Comparison of ENCODE assay signal across 11 cellular contexts in the genomic region with DNA sequence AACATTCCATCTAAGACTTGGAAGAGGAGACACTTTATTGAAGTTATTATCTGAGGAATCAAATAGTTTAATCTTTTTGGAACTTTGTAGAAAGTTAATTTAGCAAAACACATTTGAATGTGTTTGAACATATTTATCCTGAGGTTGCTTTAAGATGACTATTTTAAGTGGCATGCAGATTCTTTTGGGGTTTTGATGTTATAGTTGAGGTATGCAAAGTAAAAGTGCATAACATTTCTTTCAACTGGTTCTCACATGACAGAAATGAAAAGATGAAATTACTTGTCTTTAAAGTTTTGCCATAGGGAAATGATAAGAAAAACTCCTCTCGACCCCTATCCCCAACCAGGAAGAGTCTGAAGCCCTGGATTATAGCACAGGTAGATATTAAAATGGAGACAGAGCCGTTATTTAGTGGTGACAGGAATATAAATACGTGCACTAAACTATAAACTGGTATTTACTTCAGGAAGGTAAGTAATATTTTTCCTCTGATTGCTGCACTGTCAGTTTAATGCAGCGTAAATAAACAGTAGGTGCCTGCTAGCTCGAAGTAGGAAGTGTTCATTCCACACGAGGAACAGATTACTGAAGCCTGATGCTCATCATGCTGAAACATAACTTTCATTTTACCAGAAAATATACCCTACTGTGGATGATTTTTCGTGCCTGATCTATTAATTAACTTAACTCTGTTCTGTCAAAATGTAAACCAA. TPM values are rescaled to one million over a fixed set of nuclear protein-coding genes. Genes with fewer than 3 reads are reported as not detected.
DNase-seq lines count a peak whose midpoint lies in the region; ATAC-seq and TF ChIP-seq lines count a peak whose summit lies in the region.
"Had no signal": no experiment of that assay in that cellular context is flagged by ENCODE, and none has a peak within 500 bp of the region (broad histone marks: within the 10 kb centered on the region; RNA-seq: fewer than 3 reads in every experiment).

No MANE protein-coding gene starts in this region.

- no peaks in the 10 kb centered on the region for H3K27me3 Mint-ChIP-seq in effector memory CD8-positive, alpha-beta T cell

- ATAC-seq in DND-41 (ENCODE audit: insufficient read depth, low read depth) (no peak), PC-3 (no peak), GM21423 (IDR thresholded peaks at IDR 0.05; ENCODE audit: unreplicated experiment) (no peak)
- ATAC-seq in effector memory CD8-positive, alpha-beta T cell (replicated peaks): no peak

- H3K4me1 ChIP-seq in DND-41 (ENCODE audit: insufficient read depth, low read length) (peaks cover 64% of the 10 kb centered on the region), PC-3 (ENCODE audit: insufficient read depth, low read length) (peaks cover 18% of the 10 kb centered on the region; the same call in 1 of the 2 replicates), smooth muscle cell (ENCODE audit: low read depth) (peaks cover 12% of the 10 kb centered on the region)

- H3K27ac Mint-ChIP-seq in effector memory CD8-positive, alpha-beta T cell: peak overlapping the region; percentile 28 to 85
- H3K27ac Mint-ChIP-seq: progenitor cell of endocrine pancreas had no signal

- H3K79me2 ChIP-seq in DND-41 (ENCODE audit: insufficient read depth, low read length) (peaks cover 90% of the 10 kb centered on the region), PC-3 (ENCODE audit: low read length) (no peaks in the 10 kb centered on the region), smooth muscle cell (ENCODE audit: low read depth) (no peaks in the 10 kb centered on the region)

- H3K4me2 ChIP-seq in DND-41 (ENCODE audit: insufficient read depth, low read length) (peak overlapping the region; percentile 90), PC-3 (ENCODE audit: low read length) (peak overlapping the region; percentile 45), smooth muscle cell (no peak overlapping the region)

- H4K20me1 ChIP-seq in DND-41 (ENCODE audit: insufficient read depth, low read length) (peaks cover 10% of the 10 kb centered on the region), PC-3 (ENCODE audit: low read length) (no peaks in the 10 kb centered on the region), smooth muscle cell (ENCODE audit: low read depth) (no peaks in the 10 kb centered on the region)

- H3F3A ChIP-seq in PC-3 (ENCODE audit: low read length, unreplicated experiment): no peaks in the 10 kb centered on the region
- no peaks in the 10 kb centered on the region for H3F3A ChIP-seq in smooth muscle cell (ENCODE audit: low read depth)

- BruUV-seq in PC-3 (replicated peaks; lab: Mats Ljungman, UMichigan): no TSS peak

- H3K4me1 Mint-ChIP-seq in effector memory CD8-positive, alpha-beta T cell (ENCODE audit: low read depth in 2 of 2): peaks cover 32 to 43% of the 10 kb centered on the region in 2 donors

- H3K27ac ChIP-seq in DND-41 (ENCODE audit: low read length) (no peak overlapping the region), PC-3 (ENCODE audit: low read length) (no peak overlapping the region), smooth muscle cell (ENCODE audit: low read depth) (no peak overlapping the region)
- H3K27ac ChIP-seq: testis had no signal

- TF ChIP-seq CTCF in DND-41 (IDR thresholded peaks at IDR 0.05; ENCODE audit: borderline replicate concordance, extremely low read depth, low read length, poor library complexity, severe bottlenecking): no peak
- no peak for TF ChIP-seq CTCF in PC-3 (conservative IDR thresholded peaks at IDR 0.05; ENCODE audit: low read depth, low read length)
- TF ChIP-seq CTCF in smooth muscle cell (IDR thresholded peaks at IDR 0.05; ENCODE audit: borderline replicate concordance, insufficient read depth, poor library complexity, severe bottlenecking): no peak

- DNase-seq in AG08396 (ENCODE audit: low spot score): peak; percentile 11
- DNase-seq in DND-41: no peak
- DNase-seq in PC-3: peak; percentile 19
- DNase-seq in effector memory CD8-positive, alpha-beta T cell: no peak
- no peak for DNase-seq in smooth muscle cell (lab: John Stamatoyannopoulos, UW; ENCODE audit: unreplicated experiment)
- no peak for DNase-seq in stimulated activated CD4-positive, alpha-beta T cell treated with anti-CD3 and anti-CD28 coated beads, Interleukin-2, amount 100 ng/mL, for 24 hours
- DNase-seq in head of caudate nucleus: no peak
- DNase-seq: stimulated activated CD4-positive, alpha-beta T cell treated with anti-CD3 and anti-CD28 coated beads, Interleukin-4, amount 100 ng/mL, for 24 hours; testis had no signal

- H3K4me3 Mint-ChIP-seq in effector memory CD8-positive, alpha-beta T cell: peak overlapping the region; percentile 51 to 79

- no peaks in the 10 kb centered on the region for H3K9me3 Mint-ChIP-seq in effector memory CD8-positive, alpha-beta T cell

- WGBS in smooth muscle cell (ENCODE audit: low lambda C conversion rate): 58% methylated on average over 7 of the region's 7 CpGs

- no peaks in the 10 kb centered on the region for H3K9me2 ChIP-seq in PC-3 (replicated peaks; ENCODE audit: low read length)

- CTCF ChIA-PET in PC-3 (lab: Charles Lee): no interaction called here

- H2AFZ ChIP-seq in DND-41 (ENCODE audit: low read depth, low read length) (no peak overlapping the region), PC-3 (ENCODE audit: low read length) (peak overlapping the region; percentile 25; the same call in 1 of the 2 replicates), smooth muscle cell (ENCODE audit: low read depth) (no peak overlapping the region)

- intact Hi-C loops in PC-3 (cut with micrococcal nuclease) (no loop called here), head of caudate nucleus (cut with DNase I) (no loop called here)

- H3K9ac ChIP-seq in DND-41 (ENCODE audit: low read depth, low read length) (peak overlapping the region; percentile 3; the same call in 1 of the 2 replicates), PC-3 (ENCODE audit: low read length) (no peak overlapping the region), smooth muscle cell (ENCODE audit: low read depth) (no peak overlapping the region)

- no peaks in the 10 kb centered on the region for H3K9me3 ChIP-seq in DND-41 (ENCODE audit: insufficient read depth, low read length, severe bottlenecking)
- no peaks in the 10 kb centered on the region for H3K9me3 ChIP-seq in PC-3 (ENCODE audit: low read length)
- H3K9me3 ChIP-seq in smooth muscle cell (replicated peaks; ENCODE audit: low read depth): no peaks in the 10 kb centered on the region
- H3K9me3 ChIP-seq: testis had no signal

- peaks cover 17% of the 10 kb centered on the region for H3K36me3 Mint-ChIP-seq in effector memory CD8-positive, alpha-beta T cell (ENCODE audit: insufficient read depth)

- H3K4me3 ChIP-seq in DND-41 (ENCODE audit: low read depth in 1 of 2, low read length in 2 of 2): peak overlapping the region in 1 of 2 experiments; percentile 25; a peak in 1 of 4 replicates
- H3K4me3 ChIP-seq in PC-3 (ENCODE audit: low read length): peak overlapping the region; percentile 40
- no peak overlapping the region for H3K4me3 ChIP-seq in smooth muscle cell
- H3K4me3 ChIP-seq: testis had no signal

- no peaks in the 10 kb centered on the region for H3K27me3 ChIP-seq in DND-41 (ENCODE audit: insufficient read depth, low read length, poor library complexity)
- peaks cover 19% of the 10 kb centered on the region for H3K27me3 ChIP-seq in PC-3 (ENCODE audit: low read length)
- peaks cover 63% of the 10 kb centered on the region for H3K27me3 ChIP-seq in smooth muscle cell (ENCODE audit: low read depth)
- H3K27me3 ChIP-seq: testis had no signal

- POLR2A ChIA-PET in PC-3 (lab: Charles Lee; ENCODE audit: unreplicated experiment): no interaction called here

- H3K36me3 ChIP-seq in DND-41 (ENCODE audit: insufficient read depth, low read length): peaks cover 3% of the 10 kb centered on the region; the same call in 1 of the 2 replicates
- no peaks in the 10 kb centered on the region for H3K36me3 ChIP-seq in PC-3 (ENCODE audit: low read depth, low read length)
- no peaks in the 10 kb centered on the region for H3K36me3 ChIP-seq in smooth muscle cell (ENCODE audit: low read depth)

RNA-seq across cellular contexts. Expression of a gene that starts 15.1 kb away (rescaled TPM):
- 15.6 and 28.6 TPM in 2 replicates for total RNA-seq in PC-3 (2014; rRNA removed)
- total RNA-seq in smooth muscle cell: 9.3 and 17.8 TPM in 2 replicates
- polyA plus RNA-seq in smooth muscle cell: 2.9 and 4.1 TPM in 2 replicates

Comparison
In these comparisons a context has a peak if more than half of its experiments do, and no peak if none do; other contexts are left out.
1. DNase-seq: peak in AG08396 (single experiment) and PC-3 (single experiment); none in DND-41 (single experiment), effector memory CD8-positive, alpha-beta T cell (0 of 3), smooth muscle cell (single experiment), stimulated activated CD4-positive, alpha-beta T cell treated with anti-CD3 and anti-CD28 coated beads, Interleukin-2, amount 100 ng/mL, for 24 hours (0 of 2) and head of caudate nucleus (0 of 42).